ENCODE assay signal across 1 cellular context in genomic region chr22:40346178-40347064, GRCh38.
TF ChIP-seq lines count a peak whose summit lies in the region.

TSS of gene ADSL (plus strand) at chr22:40346500. CDS start at chr22:40346559, 59 bp downstream.

TF ChIP-seq in A549, 52 proteins besides CTCF, POLR2A, EP300 and RAD21 (continued from another document):
- TF ChIP-seq HMGXB4 (CRISPR knock-in tag; IDR thresholded peaks at IDR 0.05; ENCODE audit: borderline replicate concordance) (no peak), HOXA7 (CRISPR knock-in tag; IDR thresholded peaks at IDR 0.05) (no peak), ELK1 (IDR thresholded peaks at IDR 0.05; ENCODE audit: low read depth, low read length) (no peak), NPAS2 (CRISPR knock-in tag; IDR thresholded peaks at IDR 0.05; ENCODE audit: borderline replicate concordance) (peak; percentile 9; the same call in 1 of the 2 replicates), RCOR1 (IDR thresholded peaks at IDR 0.05; ENCODE audit: low read depth, low read length) (no peak), HDAC2 (IDR thresholded peaks at IDR 0.05) (no peak), FOXS1 (CRISPR knock-in tag; IDR thresholded peaks at IDR 0.05) (no peak), CBX2 (IDR thresholded peaks at IDR 0.05; ENCODE audit: borderline replicate concordance, low read depth) (no peak), RNF2 (IDR thresholded peaks at IDR 0.05; ENCODE audit: borderline replicate concordance, low read depth) (no peak), JUNB (IDR thresholded peaks at IDR 0.05) (no peak), MAFK (IDR thresholded peaks at IDR 0.05; ENCODE audit: partially characterized antibody) (no peak), SMC3 (IDR thresholded peaks at IDR 0.05) (no peak), MAX (IDR thresholded peaks at IDR 0.05) (peak; percentile 94), E2F6 (IDR thresholded peaks at IDR 0.05; ENCODE audit: borderline replicate concordance, low read depth) (0 out of 2 replicates have a peak, but pooled peaks have one; percentile 57), MYC (IDR thresholded peaks at IDR 0.05; ENCODE audit: borderline replicate concordance, low read length) (peak; percentile 85), RARB (CRISPR knock-in tag; IDR thresholded peaks at IDR 0.05) (no peak), JUN (IDR thresholded peaks at IDR 0.05) (peak in 1 of 2 experiments; percentile 88; a peak in 3 of 5 replicates), TFCP2L1 (CRISPR knock-in tag; IDR thresholded peaks at IDR 0.05) (no peak), ZC3H11A (IDR thresholded peaks at IDR 0.05) (no peak), HEYL (CRISPR knock-in tag; IDR thresholded peaks at IDR 0.05) (no peak), HOXB5 (CRISPR knock-in tag; IDR thresholded peaks at IDR 0.05) (0 out of 2 replicates have a peak, but pooled peaks have one; percentile 19), EHF (CRISPR knock-in tag; IDR thresholded peaks at IDR 0.05) (no peak), KDM1A (IDR thresholded peaks at IDR 0.05; ENCODE audit: low read depth) (no peak), BHLHE40 (IDR thresholded peaks at IDR 0.05; ENCODE audit: low read depth, low read length) (peak; percentile 93), ZFP36 (IDR thresholded peaks at IDR 0.05; ENCODE audit: borderline replicate concordance, partially characterized antibody) (no peak), KDM5A (IDR thresholded peaks at IDR 0.05) (no peak), NFE2L2 (conservative IDR thresholded peaks at IDR 0.05; ENCODE audit: low read length) (no peak)
- TF ChIP-seq, protein P1, sequence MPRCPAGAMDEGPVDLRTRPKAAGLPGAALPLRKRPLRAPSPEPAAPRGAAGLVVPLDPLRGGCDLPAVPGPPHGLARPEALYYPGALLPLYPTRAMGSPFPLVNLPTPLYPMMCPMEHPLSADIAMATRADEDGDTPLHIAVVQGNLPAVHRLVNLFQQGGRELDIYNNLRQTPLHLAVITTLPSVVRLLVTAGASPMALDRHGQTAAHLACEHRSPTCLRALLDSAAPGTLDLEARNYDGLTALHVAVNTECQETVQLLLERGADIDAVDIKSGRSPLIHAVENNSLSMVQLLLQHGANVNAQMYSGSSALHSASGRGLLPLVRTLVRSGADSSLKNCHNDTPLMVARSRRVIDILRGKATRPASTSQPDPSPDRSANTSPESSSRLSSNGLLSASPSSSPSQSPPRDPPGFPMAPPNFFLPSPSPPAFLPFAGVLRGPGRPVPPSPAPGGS (IDR thresholded peaks at IDR 0.05), result peak; percentile 91
- TF ChIP-seq, protein P2, sequence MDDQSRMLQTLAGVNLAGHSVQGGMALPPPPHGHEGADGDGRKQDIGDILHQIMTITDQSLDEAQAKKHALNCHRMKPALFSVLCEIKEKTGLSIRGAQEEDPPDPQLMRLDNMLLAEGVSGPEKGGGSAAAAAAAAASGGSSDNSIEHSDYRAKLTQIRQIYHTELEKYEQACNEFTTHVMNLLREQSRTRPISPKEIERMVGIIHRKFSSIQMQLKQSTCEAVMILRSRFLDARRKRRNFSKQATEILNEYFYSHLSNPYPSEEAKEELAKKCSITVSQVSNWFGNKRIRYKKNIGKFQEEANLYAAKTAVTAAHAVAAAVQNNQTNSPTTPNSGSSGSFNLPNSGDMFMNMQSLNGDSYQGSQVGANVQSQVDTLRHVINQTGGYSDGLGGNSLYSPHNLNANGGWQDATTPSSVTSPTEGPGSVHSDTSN (IDR thresholded peaks at IDR 0.05), result peak; percentile 33; the same call in 1 of the 2 replicates
- TF ChIP-seq, protein P3, sequence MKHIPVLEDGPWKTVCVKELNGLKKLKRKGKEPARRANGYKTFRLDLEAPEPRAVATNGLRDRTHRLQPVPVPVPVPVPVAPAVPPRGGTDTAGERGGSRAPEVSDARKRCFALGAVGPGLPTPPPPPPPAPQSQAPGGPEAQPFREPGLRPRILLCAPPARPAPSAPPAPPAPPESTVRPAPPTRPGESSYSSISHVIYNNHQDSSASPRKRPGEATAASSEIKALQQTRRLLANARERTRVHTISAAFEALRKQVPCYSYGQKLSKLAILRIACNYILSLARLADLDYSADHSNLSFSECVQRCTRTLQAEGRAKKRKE (CRISPR knock-in tag; IDR thresholded peaks at IDR 0.05; ENCODE audit: low read depth), result peak; percentile 73; the same call in 1 of the 2 replicates
